Comparison of ENCODE assay signal across 16 cellular contexts in genomic region chr14:60509438-60510253, GRCh38. TPM values are rescaled to one million over a fixed set of nuclear protein-coding genes. Genes with fewer than 3 reads are reported as not detected.
DNase-seq lines count a peak whose midpoint lies in the region; ATAC-seq and TF ChIP-seq lines count a peak whose summit lies in the region.
"Had no signal": no experiment of that assay in that cellular context is flagged by ENCODE, and none has a peak within 500 bp of the region (broad histone marks: within the 10 kb centered on the region; RNA-seq: fewer than 3 reads in every experiment).

No MANE protein-coding gene starts in this region.

- no peaks in the 10 kb centered on the region for H3K9me3 ChIP-seq in CD4-positive, alpha-beta T cell (ENCODE audit: control insufficient read depth, low read length)
- no peaks in the 10 kb centered on the region for H3K9me3 ChIP-seq in H9 (ENCODE audit: control insufficient read depth, low read depth, low read length)
- H3K9me3 ChIP-seq: Caco-2, upper lobe of left lung had no signal

- peak overlapping the region; percentile 18 for H3K4me3 Mint-ChIP-seq in CD4-positive, alpha-beta T cell
- H3K4me3 Mint-ChIP-seq in H9 (peak overlapping the region; percentile 47 to 85), naive B cell (peak overlapping the region in 6 of 8 donors; percentile 30 to 80 (median 42))
- H3K4me3 Mint-ChIP-seq in activated T-helper 2 cell treated with anti-CD3 and anti-CD28 coated beads, Interferon-gamma antibody, Interleukin-2, Interleukin-4, amounts not matched to agents 10 μg/mL and 5 μg/mL and 100 μg/mL, durations not matched to agents 14 hours and 24 hours and 36 hours (ENCODE audit: low read depth): no peak overlapping the region

- no peak overlapping the region for H2BK15ac ChIP-seq in H9 (ENCODE audit: low read depth, low read length)

- ATAC-seq in CD4-positive, alpha-beta T cell (ENCODE audit: poor library complexity): no peak
- ATAC-seq in naive B cell (ENCODE audit: low read depth in 2 of 2): no peak
- ATAC-seq in GM19455 (IDR thresholded peaks at IDR 0.05; ENCODE audit: unreplicated experiment): no peak
- no peak for ATAC-seq in HG03432 (IDR thresholded peaks at IDR 0.05; ENCODE audit: unreplicated experiment)

- H3K23me2 ChIP-seq in H9 (ENCODE audit: insufficient read length, low read depth, low read length, poor library complexity, severe bottlenecking): peaks cover 21% of the 10 kb centered on the region

- no peak overlapping the region for H2BK5ac ChIP-seq in H9 (ENCODE audit: insufficient read length, low read length)

- no peak overlapping the region for H4K91ac ChIP-seq in H9 (ENCODE audit: insufficient read length, low read depth, low read length)

- H3K9ac ChIP-seq in H9 (ENCODE audit: extremely low read depth, insufficient read length, low read length): no peak overlapping the region

- no CpG with 5 or more reads among the region's 58 CpGs for WGBS in H9 (ENCODE audit: extremely low coverage, insufficient read length, low lambda C conversion rate)

- H3K4me2 ChIP-seq in H9 (ENCODE audit: insufficient read depth, insufficient read length, low read length): peak overlapping the region; percentile 83

- no peak overlapping the region for H3K23ac ChIP-seq in H9 (ENCODE audit: insufficient read length, low read depth, low read length)

- H4K8ac ChIP-seq in H9 (replicated peaks; ENCODE audit: insufficient read length, low read depth, low read length): no peak overlapping the region

- H3K27ac ChIP-seq in CD4-positive, alpha-beta T cell (ENCODE audit: low read depth, low read length): no peak overlapping the region
- H3K27ac ChIP-seq in H9 (ENCODE audit: insufficient read length, low read depth, low read length): no peak overlapping the region
- H3K27ac ChIP-seq: upper lobe of left lung had no signal

- H3K79me2 ChIP-seq in H9 (ENCODE audit: insufficient read depth, low read length): no peaks in the 10 kb centered on the region

- no peak overlapping the region for H2BK20ac ChIP-seq in H9 (ENCODE audit: low read depth, low read length, poor library complexity, severe bottlenecking)

- no peak overlapping the region for H3K14ac ChIP-seq in H9 (ENCODE audit: insufficient read depth, low read length)

- H3K27ac Mint-ChIP-seq in CD4-positive, alpha-beta T cell: no peak overlapping the region
- H3K27ac Mint-ChIP-seq in H9 (peak overlapping the region in 1 of 3 experiments; percentile 40; a peak in 1 of 7 replicates), naive B cell (peak overlapping the region in 3 of 6 donors; percentile 33 to 47 (median 41))
- peak overlapping the region; percentile 12 for H3K27ac Mint-ChIP-seq in activated T-helper 2 cell treated with anti-CD3 and anti-CD28 coated beads, Interferon-gamma antibody, Interleukin-2, Interleukin-4, amounts not matched to agents 10 μg/mL and 5 μg/mL and 100 μg/mL, durations not matched to agents 14 hours and 24 hours and 36 hours
- H3K27ac Mint-ChIP-seq: T-cell had no signal

- H2AK5ac ChIP-seq in H9 (ENCODE audit: insufficient read length, low read length): no peak overlapping the region

- no peak for TF ChIP-seq CTCF in CD4-positive, alpha-beta T cell (IDR thresholded peaks at IDR 0.05)
- TF ChIP-seq CTCF in H9 (conservative IDR thresholded peaks at IDR 0.05): no peak

- peaks cover 20% of the 10 kb centered on the region for H3K4me1 Mint-ChIP-seq in CD4-positive, alpha-beta T cell (ENCODE audit: low read depth)
- H3K4me1 Mint-ChIP-seq in H9: peaks cover 42 to 67% of the 10 kb centered on the region in 2 experiments
- peaks cover 2% of the 10 kb centered on the region for H3K4me1 Mint-ChIP-seq in activated T-helper 2 cell treated with anti-CD3 and anti-CD28 coated beads, Interferon-gamma antibody, Interleukin-2, Interleukin-4, amounts not matched to agents 10 μg/mL and 5 μg/mL and 100 μg/mL, durations not matched to agents 14 hours and 24 hours and 36 hours (ENCODE audit: low read depth)
- peaks cover 2 to 34% (median 12%) of the 10 kb centered on the region in 3 donors for H3K4me1 Mint-ChIP-seq in naive B cell

- no peaks in the 10 kb centered on the region for H3K79me1 ChIP-seq in H9 (ENCODE audit: insufficient read depth, low read depth, low read length, poor library complexity, severe bottlenecking)

- H3T11ph ChIP-seq in H9 (ENCODE audit: low read length): no peak overlapping the region

- CTCF ChIA-PET in CD4-positive, alpha-beta T cell (lab: Charles Lee): no interaction called here

- peaks cover 4% of the 10 kb centered on the region for H4K20me1 ChIP-seq in H9 (ENCODE audit: control insufficient read depth, insufficient read depth, insufficient read length)

- H3K4ac ChIP-seq in H9 (ENCODE audit: low read depth, low read length): no peak overlapping the region

- POLR2A ChIA-PET in CD4-positive, alpha-beta T cell (lab: Charles Lee): no interaction called here

- no peaks in the 10 kb centered on the region for H3K36me3 Mint-ChIP-seq in CD4-positive, alpha-beta T cell (ENCODE audit: low read depth)
- no peaks in the 10 kb centered on the region for H3K36me3 Mint-ChIP-seq in H9 (ENCODE audit: insufficient read depth in 1 of 3, low read depth in 3 of 3)
- peaks cover 4% of the 10 kb centered on the region for H3K36me3 Mint-ChIP-seq in activated T-helper 2 cell treated with anti-CD3 and anti-CD28 coated beads, Interferon-gamma antibody, Interleukin-2, Interleukin-4, amounts not matched to agents 10 μg/mL and 5 μg/mL and 100 μg/mL, durations not matched to agents 14 hours and 24 hours and 36 hours (ENCODE audit: low read depth)
- H3K36me3 Mint-ChIP-seq in naive B cell: no peaks in the 10 kb centered on the region
- H3K36me3 Mint-ChIP-seq: T-cell had no signal

- intact Hi-C loops in CD4-positive, alpha-beta T cell (cut with DNase I, micrococcal nuclease): no loop called here
- intact Hi-C loops in activated T-helper 2 cell treated with anti-CD3 and anti-CD28 coated beads, Interferon-gamma antibody, Interleukin-2, Interleukin-4, amounts not matched to agents 10 μg/mL and 5 μg/mL and 100 μg/mL, durations not matched to agents 14 hours and 24 hours and 36 hours (cut with micrococcal nuclease): loop anchor here (2.0 to 10.0 kb wide), 6 partner anchors 25 to 775 kb away; partner anchors contain the start of genes SIX1, SIX4 and TMEM30B
- intact Hi-C loops in head of caudate nucleus (cut with DNase I): no loop called here

- no peak for DNase-seq in CD4-positive, alpha-beta T cell
- peak; percentile 72 for DNase-seq in H9
- no peak for DNase-seq in activated T-helper 2 cell treated with anti-CD3 and anti-CD28 coated beads, Interferon-gamma antibody, Interleukin-2, Interleukin-4, amounts not matched to agents 10 μg/mL and 5 μg/mL and 100 μg/mL, durations not matched to agents 14 hours and 24 hours and 36 hours (ENCODE audit: low spot score)
- no peak for DNase-seq in naive B cell
- no peak for DNase-seq in head of caudate nucleus
- DNase-seq in NCI-H226: no peak
- DNase-seq: activated effector memory CD4-positive, alpha-beta T cell treated with Interleukin-2 at 50 U/mL for 16 hours; Caco-2; GOT3; stimulated activated CD4-positive, alpha-beta T cell treated with anti-CD3 and anti-CD28 coated beads, Interleukin-4, amount 100 ng/mL, for 1 hour; T-cell had no signal

- H2AFZ ChIP-seq in H9 (ENCODE audit: low read length): no peak overlapping the region

- no peak overlapping the region for H2BK120ac ChIP-seq in H9 (ENCODE audit: low read depth, low read length, poor library complexity, severe bottlenecking)

- H3K27me3 ChIP-seq in CD4-positive, alpha-beta T cell (ENCODE audit: control insufficient read depth, insufficient read depth, low read length): peaks cover 98% of the 10 kb centered on the region
- H3K27me3 ChIP-seq in H9 (ENCODE audit: insufficient read depth, low read length): peaks cover 81% of the 10 kb centered on the region

- H4K5ac ChIP-seq in H9 (ENCODE audit: insufficient read length, low read depth, low read length): no peak overlapping the region

- peaks cover 4% of the 10 kb centered on the region; the same call in 1 of the 2 replicates for H3K4me1 ChIP-seq in H9 (ENCODE audit: insufficient read depth, low read length)
- H3K4me1 ChIP-seq: Caco-2 had no signal

- peaks cover 95% of the 10 kb centered on the region for H3K27me3 Mint-ChIP-seq in CD4-positive, alpha-beta T cell
- H3K27me3 Mint-ChIP-seq in H9 (ENCODE audit: low read depth) (peaks cover 100% of the 10 kb centered on the region), naive B cell (peaks cover 77 to 81% (median 79%) of the 10 kb centered on the region in 3 donors)
- H3K27me3 Mint-ChIP-seq in activated T-helper 2 cell treated with anti-CD3 and anti-CD28 coated beads, Interferon-gamma antibody, Interleukin-2, Interleukin-4, amounts not matched to agents 10 μg/mL and 5 μg/mL and 100 μg/mL, durations not matched to agents 14 hours and 24 hours and 36 hours (ENCODE audit: low read depth): peaks cover 84% of the 10 kb centered on the region

- H3K18ac ChIP-seq in H9 (ENCODE audit: insufficient read length, low read depth, low read length): no peak overlapping the region

- H3K56ac ChIP-seq in H9 (ENCODE audit: insufficient read length, low read depth, low read length): no peak overlapping the region

- H2BK12ac ChIP-seq in H9 (ENCODE audit: insufficient read length, low read depth, low read length): no peak overlapping the region

- no peaks in the 10 kb centered on the region for H3K9me3 Mint-ChIP-seq in CD4-positive, alpha-beta T cell
- H3K9me3 Mint-ChIP-seq in H9 (peaks cover 3 to 17% of the 10 kb centered on the region in 2 experiments; a peak in 1 of 5 replicates), naive B cell (peaks cover 0 to 9% (median 3%) of the 10 kb centered on the region in 7 donors)
- H3K9me3 Mint-ChIP-seq in activated T-helper 2 cell treated with anti-CD3 and anti-CD28 coated beads, Interferon-gamma antibody, Interleukin-2, Interleukin-4, amounts not matched to agents 10 μg/mL and 5 μg/mL and 100 μg/mL, durations not matched to agents 14 hours and 24 hours and 36 hours: no peaks in the 10 kb centered on the region
- H3K9me3 Mint-ChIP-seq: T-cell had no signal

RNA-seq across cellular contexts. Expression of gene SIX6, which starts 0.7 kb away (rescaled TPM):
- not detected for total RNA-seq in CD4-positive, alpha-beta T cell
- not detected in 2 replicates for total RNA-seq in H9 (2021)
- not detected in 2 replicates for total RNA-seq in activated T-helper 2 cell treated with anti-CD3 and anti-CD28 coated beads, Interferon-gamma antibody, Interleukin-2, Interleukin-4, amounts not matched to agents 10 μg/mL and 5 μg/mL and 100 μg/mL, durations not matched to agents 14 hours and 24 hours and 36 hours
- polyA plus RNA-seq in naive B cell (ENCODE audit: low read depth in 6 of 6): not detected
- total RNA-seq: Caco-2, dermis microvascular lymphatic vessel endothelial cell, M059J, T-cell, upper lobe of left lung had no signal

RNA-seq across cellular contexts. Expression of gene C14orf39, which starts 23.8 kb away (rescaled TPM):
- total RNA-seq in CD4-positive, alpha-beta T cell: not detected
- 1.1 and 1.8 TPM in 2 replicates for total RNA-seq in H9 (2021)
- not detected in 2 replicates for total RNA-seq in activated T-helper 2 cell treated with anti-CD3 and anti-CD28 coated beads, Interferon-gamma antibody, Interleukin-2, Interleukin-4, amounts not matched to agents 10 μg/mL and 5 μg/mL and 100 μg/mL, durations not matched to agents 14 hours and 24 hours and 36 hours
- not detected for polyA plus RNA-seq in naive B cell (ENCODE audit: low read depth in 6 of 6)
- total RNA-seq: Caco-2, dermis microvascular lymphatic vessel endothelial cell, M059J, T-cell had no signal
